ENCODE assay signal across 16 cellular contexts in the genomic region with DNA sequence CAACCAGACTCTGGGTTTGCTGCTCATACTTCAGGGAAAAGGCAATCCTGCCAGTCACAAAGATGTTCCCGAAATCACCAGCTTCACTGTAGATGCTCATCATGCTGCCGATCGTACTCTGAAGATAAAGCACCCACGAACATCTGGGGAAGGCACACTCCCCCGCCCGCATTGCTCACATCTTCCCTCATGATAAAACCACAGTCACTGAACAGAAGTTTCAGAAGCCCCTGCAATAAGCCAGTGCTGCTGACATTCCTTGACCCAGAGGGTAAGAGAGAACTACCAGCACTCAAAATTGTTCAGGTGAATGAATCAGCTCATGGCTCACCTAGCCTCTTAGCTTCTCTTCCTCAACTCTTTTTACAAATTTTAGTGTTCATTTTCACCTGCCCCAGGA. TPM values are rescaled to one million over a fixed set of nuclear protein-coding genes. Genes with fewer than 3 reads are reported as not detected.
DNase-seq lines count a peak whose midpoint lies in the region; ATAC-seq and TF ChIP-seq lines count a peak whose summit lies in the region.
"Had no signal": no experiment of that assay in that cellular context is flagged by ENCODE, and none has a peak within 500 bp of the region (broad histone marks: within the 10 kb centered on the region; RNA-seq: fewer than 3 reads in every experiment).

No MANE protein-coding gene starts in this region.

- H3K9me3 Mint-ChIP-seq in activated CD8-positive, alpha-beta T cell treated with anti-CD3 and anti-CD28 coated beads for 36 hours = no peaks in the 10 kb centered on the region
- H3K9me3 Mint-ChIP-seq in activated CD8-positive, alpha-beta T cell treated with anti-CD3 and anti-CD28 coated beads, Interleukin-2, amount 10 ng/mL, durations not matched to agents 7 days and 5 days (ENCODE audit: insufficient read depth) = no peaks in the 10 kb centered on the region
- no peaks in the 10 kb centered on the region for H3K9me3 Mint-ChIP-seq in stimulated activated effector memory CD8-positive, alpha-beta T cell treated with anti-CD3 and anti-CD28 coated beads, Interleukin-12 subunit alpha, Interleukin-12 subunit beta, amount 100 ng/mL, for 72 hours
- H3K9me3 Mint-ChIP-seq: dendritic cell treated with granulocyte-macrophage colony-stimulating factor and Interleukin-4, amounts not matched to agents 40 ng/mL and 50 ng/mL, for 4 days; T-helper 1 cell treated with Interleukin-12 subunit alpha and Interleukin-12 subunit beta and Interleukin-4 antibody, amounts not matched to agents 30 μg/mL and 1 μg/mL, for 36 hours had no signal

- intact Hi-C loops in activated CD8-positive, alpha-beta T cell treated with anti-CD3 and anti-CD28 coated beads for 36 hours (cut with micrococcal nuclease) = loop anchor here (1.0 kb wide), 1 partner anchor 81 kb away; no protein-coding TSS in a partner anchor

- TF ChIP-seq CTCF in activated CD8-positive, alpha-beta T cell treated with anti-CD3 and anti-CD28 coated beads for 36 hours (IDR thresholded peaks at IDR 0.05) = no peak
- TF ChIP-seq CTCF in GM10266 (IDR thresholded peaks at IDR 0.05; ENCODE audit: control insufficient read depth, insufficient read depth, low read depth, missing control alignments) = no peak

- H3K4me1 Mint-ChIP-seq in activated CD8-positive, alpha-beta T cell treated with anti-CD3 and anti-CD28 coated beads for 36 hours (ENCODE audit: low read depth) = peaks cover 17% of the 10 kb centered on the region
- H3K4me1 Mint-ChIP-seq in activated CD8-positive, alpha-beta T cell treated with anti-CD3 and anti-CD28 coated beads, Interleukin-2, amount 10 ng/mL, durations not matched to agents 7 days and 5 days (ENCODE audit: low read depth) = peaks cover 11% of the 10 kb centered on the region
- H3K4me1 Mint-ChIP-seq in stimulated activated effector memory CD8-positive, alpha-beta T cell treated with anti-CD3 and anti-CD28 coated beads, Interleukin-12 subunit alpha, Interleukin-12 subunit beta, amount 100 ng/mL, for 72 hours = peaks cover 7% of the 10 kb centered on the region

- CTCF ChIA-PET in activated CD8-positive, alpha-beta T cell treated with anti-CD3 and anti-CD28 coated beads for 36 hours (lab: Charles Lee) = interaction anchor here (0.9 to 9.6 kb wide), 6 partner anchors 10 to 175 kb away, joined by 3 to 172 read pairs (median 4); no protein-coding TSS in a partner anchor
- CTCF ChIA-PET in activated CD8-positive, alpha-beta T cell treated with anti-CD3 and anti-CD28 coated beads, Interleukin-2, amount 10 ng/mL, durations not matched to agents 7 days and 5 days (lab: Charles Lee) = interaction anchor here (0.8 to 2.9 kb wide), 3 partner anchors 12 to 82 kb away, joined by 3 to 25 read pairs (median 4); no protein-coding TSS in a partner anchor

- in situ Hi-C loops in KBM-7 (cut with MboI; ENCODE audit: low pct_unique_long_range_greater_than_20kb, low sequenced_read_pairs) = loop anchor here (10.0 kb wide), 1 partner anchor 78 kb away; no protein-coding TSS in a partner anchor

- ATAC-seq in activated CD8-positive, alpha-beta T cell treated with anti-CD3 and anti-CD28 coated beads for 36 hours = peak; percentile 65
- no peak for ATAC-seq in activated CD8-positive, alpha-beta T cell treated with anti-CD3 and anti-CD28 coated beads, Interleukin-2, amount 10 ng/mL, durations not matched to agents 7 days and 5 days
- ATAC-seq in HG02623 (IDR thresholded peaks at IDR 0.05; ENCODE audit: unreplicated experiment) (peak; percentile 41), HG03439 (IDR thresholded peaks at IDR 0.05; ENCODE audit: unreplicated experiment) (no peak)
- peak; percentile 45 for ATAC-seq in stimulated activated effector memory CD8-positive, alpha-beta T cell treated with anti-CD3 and anti-CD28 coated beads, Interleukin-12 subunit alpha, Interleukin-12 subunit beta, amount 100 ng/mL, for 72 hours

- POLR2A ChIA-PET in activated CD8-positive, alpha-beta T cell treated with anti-CD3 and anti-CD28 coated beads for 36 hours (lab: Charles Lee) = interaction anchor here (0.9 kb wide), 2 partner anchors 10 to 81 kb away, joined by 3 to 5 read pairs; no protein-coding TSS in a partner anchor
- POLR2A ChIA-PET in activated CD8-positive, alpha-beta T cell treated with anti-CD3 and anti-CD28 coated beads, Interleukin-2, amount 10 ng/mL, durations not matched to agents 7 days and 5 days (lab: Charles Lee) = no interaction called here

- H3K4me3 Mint-ChIP-seq in activated CD8-positive, alpha-beta T cell treated with anti-CD3 and anti-CD28 coated beads for 36 hours = no peak overlapping the region
- H3K4me3 Mint-ChIP-seq in activated CD8-positive, alpha-beta T cell treated with anti-CD3 and anti-CD28 coated beads, Interleukin-2, amount 10 ng/mL, durations not matched to agents 7 days and 5 days = no peak overlapping the region
- no peak overlapping the region for H3K4me3 Mint-ChIP-seq in stimulated activated effector memory CD8-positive, alpha-beta T cell treated with anti-CD3 and anti-CD28 coated beads, Interleukin-12 subunit alpha, Interleukin-12 subunit beta, amount 100 ng/mL, for 72 hours
- H3K4me3 Mint-ChIP-seq: dendritic cell treated with granulocyte-macrophage colony-stimulating factor and Interleukin-4, amounts not matched to agents 40 ng/mL and 50 ng/mL, for 4 days; T-helper 1 cell treated with Interleukin-12 subunit alpha and Interleukin-12 subunit beta and Interleukin-4 antibody, amounts not matched to agents 30 μg/mL and 1 μg/mL, for 36 hours had no signal

- H3K27ac Mint-ChIP-seq in activated CD8-positive, alpha-beta T cell treated with anti-CD3 and anti-CD28 coated beads for 36 hours = no peak overlapping the region
- H3K27ac Mint-ChIP-seq in activated CD8-positive, alpha-beta T cell treated with anti-CD3 and anti-CD28 coated beads, Interleukin-2, amount 10 ng/mL, durations not matched to agents 7 days and 5 days = no peak overlapping the region
- no peak overlapping the region for H3K27ac Mint-ChIP-seq in stimulated activated effector memory CD8-positive, alpha-beta T cell treated with anti-CD3 and anti-CD28 coated beads, Interleukin-12 subunit alpha, Interleukin-12 subunit beta, amount 100 ng/mL, for 72 hours
- H3K27ac Mint-ChIP-seq: dendritic cell treated with granulocyte-macrophage colony-stimulating factor and Interleukin-4, amounts not matched to agents 40 ng/mL and 50 ng/mL, for 4 days; T-helper 1 cell treated with Interleukin-12 subunit alpha and Interleukin-12 subunit beta and Interleukin-4 antibody, amounts not matched to agents 30 μg/mL and 1 μg/mL, for 36 hours had no signal

- peak; percentile 70 for DNase-seq in activated CD8-positive, alpha-beta T cell treated with anti-CD3 and anti-CD28 coated beads for 36 hours
- DNase-seq in activated CD8-positive, alpha-beta T cell treated with anti-CD3 and anti-CD28 coated beads, Interleukin-2, amount 10 ng/mL, durations not matched to agents 7 days and 5 days = no peak
- DNase-seq in KBM-7 (peak; percentile 77), NCI-H2227 (lab: John Stamatoyannopoulos, UW; ENCODE audit: unreplicated experiment) (no peak), GM10266 (ENCODE audit: extremely low spot score) (no peak)
- no peak for DNase-seq in stimulated activated effector memory CD8-positive, alpha-beta T cell treated with anti-CD3 and anti-CD28 coated beads, Interleukin-12 subunit alpha, Interleukin-12 subunit beta, amount 100 ng/mL, for 72 hours (ENCODE audit: low spot score in 2 of 2)
- DNase-seq: ACHN; GF-D8; HCEC 1CT; Karpas-422; NCI-H748 treated with DMSO at 0.1 percent for 48 hours; stimulated activated naive CD4-positive, alpha-beta T cell had no signal

- H3K36me3 Mint-ChIP-seq in activated CD8-positive, alpha-beta T cell treated with anti-CD3 and anti-CD28 coated beads for 36 hours (ENCODE audit: low read depth) = no peaks in the 10 kb centered on the region
- H3K36me3 Mint-ChIP-seq in activated CD8-positive, alpha-beta T cell treated with anti-CD3 and anti-CD28 coated beads, Interleukin-2, amount 10 ng/mL, durations not matched to agents 7 days and 5 days (ENCODE audit: low read depth) = no peaks in the 10 kb centered on the region
- no peaks in the 10 kb centered on the region for H3K36me3 Mint-ChIP-seq in stimulated activated effector memory CD8-positive, alpha-beta T cell treated with anti-CD3 and anti-CD28 coated beads, Interleukin-12 subunit alpha, Interleukin-12 subunit beta, amount 100 ng/mL, for 72 hours

- H3K27me3 Mint-ChIP-seq in activated CD8-positive, alpha-beta T cell treated with anti-CD3 and anti-CD28 coated beads for 36 hours = peaks cover 2% of the 10 kb centered on the region
- H3K27me3 Mint-ChIP-seq in activated CD8-positive, alpha-beta T cell treated with anti-CD3 and anti-CD28 coated beads, Interleukin-2, amount 10 ng/mL, durations not matched to agents 7 days and 5 days (ENCODE audit: low read depth) = no peaks in the 10 kb centered on the region

RNA-seq across cellular contexts. Expression of a gene that starts 43.1 kb away (rescaled TPM):
- not detected for total RNA-seq in activated CD8-positive, alpha-beta T cell treated with anti-CD3 and anti-CD28 coated beads for 36 hours
- not detected for total RNA-seq in activated CD8-positive, alpha-beta T cell treated with anti-CD3 and anti-CD28 coated beads, Interleukin-2, amount 10 ng/mL, durations not matched to agents 7 days and 5 days

RNA-seq across cellular contexts. Expression of a gene that starts 44.8 kb away (rescaled TPM):
- total RNA-seq in activated CD8-positive, alpha-beta T cell treated with anti-CD3 and anti-CD28 coated beads for 36 hours = not detected
- total RNA-seq in activated CD8-positive, alpha-beta T cell treated with anti-CD3 and anti-CD28 coated beads, Interleukin-2, amount 10 ng/mL, durations not matched to agents 7 days and 5 days = not detected

RNA-seq across cellular contexts. Expression of a gene that starts 50.5 kb away (rescaled TPM):
- total RNA-seq in activated CD8-positive, alpha-beta T cell treated with anti-CD3 and anti-CD28 coated beads for 36 hours = under 1 TPM; 0.36 to 0.43 TPM
- not detected for total RNA-seq in activated CD8-positive, alpha-beta T cell treated with anti-CD3 and anti-CD28 coated beads, Interleukin-2, amount 10 ng/mL, durations not matched to agents 7 days and 5 days

Comparison
In these comparisons a context has a peak if more than half of its experiments do, and no peak if none do; other contexts are left out.
1. ATAC-seq: peak in activated CD8-positive, alpha-beta T cell treated with anti-CD3 and anti-CD28 coated beads for 36 hours (single experiment), HG02623 (single experiment) and stimulated activated effector memory CD8-positive, alpha-beta T cell treated with anti-CD3 and anti-CD28 coated beads, Interleukin-12 subunit alpha, Interleukin-12 subunit beta, amount 100 ng/mL, for 72 hours (single experiment); none in activated CD8-positive, alpha-beta T cell treated with anti-CD3 and anti-CD28 coated beads, Interleukin-2, amount 10 ng/mL, durations not matched to agents 7 days and 5 days (single experiment) and HG03439 (single experiment).
2. DNase-seq: peak in activated CD8-positive, alpha-beta T cell treated with anti-CD3 and anti-CD28 coated beads for 36 hours (single experiment) and KBM-7 (single experiment); none in activated CD8-positive, alpha-beta T cell treated with anti-CD3 and anti-CD28 coated beads, Interleukin-2, amount 10 ng/mL, durations not matched to agents 7 days and 5 days (single experiment), stimulated activated effector memory CD8-positive, alpha-beta T cell treated with anti-CD3 and anti-CD28 coated beads, Interleukin-12 subunit alpha, Interleukin-12 subunit beta, amount 100 ng/mL, for 72 hours (0 of 2), NCI-H2227 (single experiment) and GM10266 (single experiment).